Comparison of ENCODE assay signal across 8 cellular contexts in the genomic region with DNA sequence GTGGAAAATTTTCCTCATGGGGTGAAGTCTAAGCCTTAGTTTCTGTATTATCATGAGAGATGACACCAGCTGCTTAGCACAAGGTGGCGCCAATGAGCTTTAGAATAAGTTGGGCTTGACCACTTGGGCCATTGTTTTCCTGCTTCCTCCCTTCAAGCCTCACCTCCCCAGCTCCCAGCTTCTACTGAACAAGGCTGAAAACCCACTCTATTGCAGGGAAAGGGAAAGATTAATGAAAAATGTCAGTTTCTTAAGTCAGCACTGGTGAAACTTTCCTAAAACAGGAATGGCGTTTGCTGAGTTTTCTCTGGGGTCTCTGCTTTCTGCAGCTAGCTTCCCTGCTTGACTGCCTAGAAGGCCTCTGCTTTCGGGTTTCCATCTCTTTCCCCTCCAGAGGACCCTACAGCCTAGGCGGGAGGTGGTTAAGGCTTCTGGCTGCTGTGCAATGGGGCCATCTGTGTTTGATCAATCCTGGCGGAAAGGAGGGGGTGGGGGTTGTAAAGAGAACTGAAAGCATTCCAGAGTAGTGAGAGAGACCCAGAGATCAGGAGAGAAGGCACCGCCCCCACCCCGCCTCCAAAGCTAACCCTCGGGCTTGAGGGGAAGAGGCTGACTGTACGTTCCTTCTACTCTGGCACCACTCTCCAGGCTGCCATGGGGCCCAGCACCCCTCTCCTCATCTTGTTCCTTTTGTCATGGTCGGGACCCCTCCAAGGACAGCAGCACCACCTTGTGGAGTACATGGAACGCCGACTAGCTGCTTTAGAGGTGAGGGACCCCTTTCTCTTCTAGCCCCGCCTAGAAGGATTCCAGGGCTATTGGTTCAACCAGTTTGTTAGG. TPM values are rescaled to one million over a fixed set of nuclear protein-coding genes. Genes with fewer than 3 reads are reported as not detected.
DNase-seq lines count a peak whose midpoint lies in the region; ATAC-seq and TF ChIP-seq lines count a peak whose summit lies in the region.

A gene with protein sequence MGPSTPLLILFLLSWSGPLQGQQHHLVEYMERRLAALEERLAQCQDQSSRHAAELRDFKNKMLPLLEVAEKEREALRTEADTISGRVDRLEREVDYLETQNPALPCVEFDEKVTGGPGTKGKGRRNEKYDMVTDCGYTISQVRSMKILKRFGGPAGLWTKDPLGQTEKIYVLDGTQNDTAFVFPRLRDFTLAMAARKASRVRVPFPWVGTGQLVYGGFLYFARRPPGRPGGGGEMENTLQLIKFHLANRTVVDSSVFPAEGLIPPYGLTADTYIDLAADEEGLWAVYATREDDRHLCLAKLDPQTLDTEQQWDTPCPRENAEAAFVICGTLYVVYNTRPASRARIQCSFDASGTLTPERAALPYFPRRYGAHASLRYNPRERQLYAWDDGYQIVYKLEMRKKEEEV (plus strand): TSS at position 612 of the 840 bp plus-strand sequence. CDS start 43 bp downstream, at position 655.

- ATAC-seq in GM21786 (IDR thresholded peaks at IDR 0.05; ENCODE audit: unreplicated experiment) = no peak

- H3K4me2 ChIP-seq in fibroblast of lung (ENCODE audit: extremely low read depth, insufficient read depth, low read length) = peak within 1 kb of the TSS; percentile 97

- TF ChIP-seq CTCF in fibroblast of lung (conservative IDR thresholded peaks at IDR 0.05 in 1 of 2, IDR thresholded peaks at IDR 0.05 in 1 of 2; ENCODE audit: low read depth in 1 of 2, low read length in 2 of 2) = peak; percentile 71 to 83

- peak within 1 kb of the TSS; percentile 50 to 75 (median 65) for H3K4me3 ChIP-seq in fibroblast of lung (replicated peaks in 1 of 4; ENCODE audit: control extremely low read depth in 1 of 4, insufficient read depth in 1 of 4, low read depth in 3 of 4, low read length in 4 of 4)

- DNase-seq in DMS153 (lab: John Stamatoyannopoulos, UW) (peak; percentile 70), HK-2 (ENCODE audit: unreplicated experiment) (peak; percentile 78), NCI-H748 treated with DMSO at 0.1 percent for 48 hours (lab: John Stamatoyannopoulos, UW) (peak; percentile 66), fibroblast of lung (ENCODE audit: low read depth in 2 of 2) (peak; percentile 93 to 95), myocyte (ENCODE audit: low read depth) (peak; percentile 96), stromal cell of bone marrow (ENCODE audit: low read depth) (peak; percentile 93)
- peak; percentile 69 for DNase-seq in activated CD8-positive, alpha-beta memory T cell treated with anti-CD3 and anti-CD28 coated beads, Interleukin-2, amount 50 U/mL, for 48 hours

- H2AFZ ChIP-seq in fibroblast of lung (ENCODE audit: low read length) = peak within 1 kb of the TSS; percentile 80

- H3K27me3 ChIP-seq in fibroblast of lung (ENCODE audit: control insufficient read depth, insufficient read depth, low read length) = no peaks in the 10 kb centered on the region

- peaks cover 5% of the 10 kb centered on the region for H3K36me3 ChIP-seq in fibroblast of lung (ENCODE audit: control insufficient read depth, insufficient read depth, low read length)

- H3K4me1 ChIP-seq in fibroblast of lung (ENCODE audit: control insufficient read depth, extremely low read depth, insufficient read depth, low read length) = peaks cover 31% of the 10 kb centered on the region

- peaks cover 6% of the 10 kb centered on the region for H3K79me2 ChIP-seq in fibroblast of lung (ENCODE audit: control insufficient read depth, insufficient read depth, low read length)

- H4K20me1 ChIP-seq in fibroblast of lung (ENCODE audit: control insufficient read depth, extremely low read depth, insufficient read depth, low read length) = no peaks in the 10 kb centered on the region

- peak within 1 kb of the TSS; percentile 54 for H3K9ac ChIP-seq in fibroblast of lung (ENCODE audit: insufficient read depth, low read length)

- H3K9me3 ChIP-seq in fibroblast of lung (ENCODE audit: control insufficient read depth, insufficient read depth, low read depth, low read length) = no peaks in the 10 kb centered on the region

- H3K27ac ChIP-seq in fibroblast of lung (ENCODE audit: insufficient read depth, low read length) = peak within 1 kb of the TSS; percentile 95

RNA-seq across cellular contexts. Expression of the gene that starts here (rescaled TPM):
- total RNA-seq in fibroblast of lung (68.0 and 78.8 TPM in 2 replicates), myocyte (239 and 310 TPM in 2 replicates)
- 133 and 163 TPM in 2 replicates for polyA plus RNA-seq in fibroblast of lung
- polyA plus RNA-seq in fibroblast of lung (2012) = 157 and 189 TPM in 2 replicates
- polyA minus RNA-seq in fibroblast of lung (ENCODE audit: low replicate concordance) = 113 and 130 TPM in 2 replicates
- polyA plus RNA-seq in myocyte (2012) = 96.7 TPM
